8 cellular contexts compared by ENCODE assay signal in genomic region chr9:123322771-123323481, GRCh38. TPM values are rescaled to one million over a fixed set of nuclear protein-coding genes. Genes with fewer than 3 reads are reported as not detected.
DNase-seq lines count a peak whose midpoint lies in the region; ATAC-seq and TF ChIP-seq lines count a peak whose summit lies in the region.

No MANE protein-coding gene starts in this region.

- no peaks in the 10 kb centered on the region for H3K9me3 ChIP-seq in endodermal cell (ENCODE audit: control insufficient read depth, low read length)
- no peaks in the 10 kb centered on the region for H3K9me3 ChIP-seq in colonic mucosa

- H3K36me3 ChIP-seq in endodermal cell (ENCODE audit: control insufficient read depth, insufficient read depth, low read length) (no peaks in the 10 kb centered on the region), colonic mucosa (no peaks in the 10 kb centered on the region)

- H3K9ac ChIP-seq in endodermal cell (ENCODE audit: extremely low read depth, low read length, poor library complexity, severe bottlenecking) (no peak overlapping the region), colonic mucosa (ENCODE audit: low read depth in 2 of 2, low read length in 2 of 2) (no peak overlapping the region)

- no peaks in the 10 kb centered on the region for H3K36me3 Mint-ChIP-seq in endodermal cell (ENCODE audit: low read depth)

- peaks cover 6% of the 10 kb centered on the region for H3K27me3 Mint-ChIP-seq in endodermal cell (ENCODE audit: insufficient read depth)

- 60 to 77% methylated on average over 13 to 14 of the region's 14 CpGs for WGBS in endodermal cell (ENCODE audit: insufficient coverage in 1 of 2, insufficient read length in 1 of 2), 2 experiments

- no peaks in the 10 kb centered on the region for H3K9me3 Mint-ChIP-seq in endodermal cell

- intact Hi-C loops in colonic mucosa (cut with DNase I): no loop called here

- H3K4me1 Mint-ChIP-seq in endodermal cell: peaks cover 18% of the 10 kb centered on the region

- no peaks in the 10 kb centered on the region for H3K27me3 ChIP-seq in endodermal cell (ENCODE audit: control insufficient read depth, insufficient read depth, low read length, poor library complexity, severe bottlenecking)
- H3K27me3 ChIP-seq in colonic mucosa: no peaks in the 10 kb centered on the region

- DNase-seq in activated CD4-positive, CD25-positive, alpha-beta regulatory T cell (lab: John Stamatoyannopoulos, UW): peak in 3 of 4 experiments; percentile 21 to 31 (median 30)
- DNase-seq in endodermal cell: peak; percentile 69
- DNase-seq in stimulated activated CD8-positive, alpha-beta memory T cell treated with anti-CD3 and anti-CD28 coated beads, Interleukin-4, amount 100 ng/mL, for 1 hour (ENCODE audit: low read depth in 2 of 2, low spot score in 1 of 2): peak; percentile 31 to 42
- no peak for DNase-seq in DMS79 treated with DMSO at 0.1 percent for 48 hours (lab: John Stamatoyannopoulos, UW)
- no peak for DNase-seq in colonic mucosa
- DNase-seq in GM10266 (ENCODE audit: extremely low spot score): no peak

- peak; percentile 50 for ATAC-seq in GM18868 (IDR thresholded peaks at IDR 0.05; ENCODE audit: unreplicated experiment)
- ATAC-seq in HG03135 (IDR thresholded peaks at IDR 0.05; ENCODE audit: unreplicated experiment): peak; percentile 42

- no peak for TF ChIP-seq CTCF in endodermal cell (conservative IDR thresholded peaks at IDR 0.05)
- no peak for TF ChIP-seq CTCF in colonic mucosa (IDR thresholded peaks at IDR 0.05)
- no peak for TF ChIP-seq CTCF in GM10266 (IDR thresholded peaks at IDR 0.05; ENCODE audit: control insufficient read depth, insufficient read depth, low read depth, missing control alignments)

- H3K27ac ChIP-seq in endodermal cell (ENCODE audit: low read depth, low read length) (no peak overlapping the region), colonic mucosa (no peak overlapping the region)

- H3K4me1 ChIP-seq in endodermal cell (ENCODE audit: control insufficient read depth, insufficient read depth, low read length) (no peaks in the 10 kb centered on the region), colonic mucosa (no peaks in the 10 kb centered on the region)

- H3K4me3 ChIP-seq in endodermal cell (ENCODE audit: low read length): no peak overlapping the region
- H3K4me3 ChIP-seq in colonic mucosa: no peak overlapping the region

- no peak overlapping the region for H3K4me3 Mint-ChIP-seq in endodermal cell

- peak overlapping the region; percentile 62 for H3K27ac Mint-ChIP-seq in endodermal cell

RNA-seq across cellular contexts. Expression of gene CRB2, which starts 33.1 kb away (rescaled TPM):
- total RNA-seq in endodermal cell (1 to 10 TPM in 1 of 2 donors, under 1 TPM in 1; 0.75 to 2.0 TPM), colonic mucosa (1 to 10 TPM in 1 of 2 donors, under 1 TPM in 1; 0.69 to 2.4 TPM)
- polyA plus RNA-seq in endodermal cell (2013, experiment 1 of 2): 92.5 TPM
- 79.0 TPM for polyA plus RNA-seq in endodermal cell (2013, experiment 2 of 2)

RNA-seq across cellular contexts. Expression of gene STRBP, which starts 54.5 kb away (rescaled TPM):
- total RNA-seq in endodermal cell: 10 to 100 TPM; 77.2 to 83.3 TPM
- polyA plus RNA-seq in endodermal cell (2013, experiment 1 of 2): 44.7 TPM
- polyA plus RNA-seq in endodermal cell (2013, experiment 2 of 2): 46.5 TPM
- total RNA-seq in colonic mucosa: 10 to 100 TPM; 37.5 to 53.5 TPM

Comparison
In these comparisons a context has a peak if more than half of its experiments do, and no peak if none do; other contexts are left out.
1. DNase-seq: peak in activated CD4-positive, CD25-positive, alpha-beta regulatory T cell (3 of 4), endodermal cell (single experiment) and stimulated activated CD8-positive, alpha-beta memory T cell treated with anti-CD3 and anti-CD28 coated beads, Interleukin-4, amount 100 ng/mL, for 1 hour (2 of 2); none in DMS79 treated with DMSO at 0.1 percent for 48 hours (single experiment), colonic mucosa (single experiment) and GM10266 (single experiment).